Comparison of ENCODE assay signal across 9 cellular contexts in genomic region chr14:56216631-56217379, GRCh38.
A peak's percentile ranks its signal among the peaks of the same experiment; 100 is the strongest.
DNase-seq lines count a peak whose midpoint lies in the region; ATAC-seq and TF ChIP-seq lines count a peak whose summit lies in the region.
"Had no signal": no experiment of that assay in that cellular context is flagged by ENCODE, and none has a peak within 500 bp of the region (broad histone marks: within the 10 kb centered on the region; RNA-seq: fewer than 3 reads in every experiment).

No MANE protein-coding gene starts in this region.

- H3K27ac Mint-ChIP-seq in GM23338, result no peak overlapping the region

- H3K27me3 Mint-ChIP-seq in GM23338 (ENCODE audit: insufficient read depth, low read depth, poor library complexity), result peaks cover 3% of the 10 kb centered on the region

- no peaks in the 10 kb centered on the region; the same call in 1 of the 2 replicates for H4K20me1 ChIP-seq in GM23338 (replicated peaks; ENCODE audit: insufficient read depth)

- intact Hi-C loops in dorsolateral prefrontal cortex (cut with DNase I), result loop anchor here in 1 of 2 donors (10.0 kb wide), 1 partner anchor 162 kb away; no protein-coding TSS in a partner anchor
- intact Hi-C loops in posterior cingulate gyrus (cut with DNase I), result loop anchor here (10.0 kb wide), 1 partner anchor 92 kb away; no protein-coding TSS in a partner anchor

- H3K79me2 ChIP-seq in GM23338 (replicated peaks; ENCODE audit: insufficient read depth), result peaks cover 3% of the 10 kb centered on the region

- no peak overlapping the region for H3K4me3 Mint-ChIP-seq in GM23338

- ATAC-seq in HG02870 (IDR thresholded peaks at IDR 0.05; ENCODE audit: unreplicated experiment), result no peak
- ATAC-seq in GM23338, result no peak
- no peak for ATAC-seq in GM21619 (IDR thresholded peaks at IDR 0.05; ENCODE audit: unreplicated experiment)

- H3K36me3 ChIP-seq in GM23338 (ENCODE audit: insufficient read depth), result no peaks in the 10 kb centered on the region

- peaks cover 15% of the 10 kb centered on the region for H3K4me1 Mint-ChIP-seq in GM23338

- no peak overlapping the region for H3K4me2 ChIP-seq in GM23338

- H3K4me3 ChIP-seq in dorsolateral prefrontal cortex (peak overlapping the region in 1 of 59 donors; percentile 9), GM23338 (no peak overlapping the region)

- H3K27ac ChIP-seq in dorsolateral prefrontal cortex, result peak overlapping the region in 27 of 59 donors; percentile 3 to 67 (median 28)
- H3K27ac ChIP-seq in GM23338 (ENCODE audit: low read depth), result no peak overlapping the region
- H3K27ac ChIP-seq: 22Rv1 had no signal

- no peak overlapping the region for H2AFZ ChIP-seq in GM23338

- no peaks in the 10 kb centered on the region for H3K9me2 ChIP-seq in GM23338 (ENCODE audit: insufficient read depth)

- no peaks in the 10 kb centered on the region for H3F3A ChIP-seq in GM23338 (replicated peaks; ENCODE audit: low read depth)

- DNase-seq in DMS53 (lab: John Stamatoyannopoulos, UW) (peak; percentile 53), DMS53 treated with DMSO at 0.1 percent for 48 hours (lab: John Stamatoyannopoulos, UW; ENCODE audit: unreplicated experiment) (no peak), NCI-H526 (lab: John Stamatoyannopoulos, UW) (peak; percentile 47 to 79), dorsolateral prefrontal cortex (peak in 7 of 10 donors; percentile 42 to 84 (median 57)), posterior cingulate gyrus (peak; percentile 24 to 87 (median 60)), GM23338 (ENCODE audit: low spot score) (no peak)

- H3K4me1 ChIP-seq in GM23338 (ENCODE audit: insufficient read depth), result peaks cover 4% of the 10 kb centered on the region; the same call in 1 of the 2 replicates

- H3K27me3 ChIP-seq in dorsolateral prefrontal cortex (no peaks in the 10 kb centered on the region), GM23338 (ENCODE audit: insufficient read depth) (no peaks in the 10 kb centered on the region)

- no peak for TF ChIP-seq CTCF in dorsolateral prefrontal cortex (IDR thresholded peaks at IDR 0.05 in 54 of 56, conservative IDR thresholded peaks at IDR 0.05 in 2 of 56; ENCODE audit: low read depth in 1 of 56, partially characterized antibody in 56 of 56)
- no peak for TF ChIP-seq CTCF in GM23338 (conservative IDR thresholded peaks at IDR 0.05; ENCODE audit: low read depth in 2 of 2)

- H3K9me3 Mint-ChIP-seq in GM23338, result no peaks in the 10 kb centered on the region; the same call in 2 of the 3 replicates

- H3K36me3 Mint-ChIP-seq in GM23338 (ENCODE audit: low read depth), result no peaks in the 10 kb centered on the region

TF ChIP-seq in GM23338, 12 proteins besides CTCF, POLR2A, EP300 and RAD21:
- TF ChIP-seq ZNF114 (CRISPR knock-in tag; IDR thresholded peaks at IDR 0.05), result no peak
- TF ChIP-seq NANOG (IDR thresholded peaks at IDR 0.05; ENCODE audit: borderline replicate concordance), result no peak
- no peak for TF ChIP-seq REST (IDR thresholded peaks at IDR 0.05; ENCODE audit: unreplicated experiment)
- TF ChIP-seq CREB1 (CRISPR knock-in tag; IDR thresholded peaks at IDR 0.05; ENCODE audit: low read depth), result no peak
- no peak for TF ChIP-seq STAT1 (IDR thresholded peaks at IDR 0.05; ENCODE audit: unreplicated experiment)
- no peak for TF ChIP-seq ZNF331 (CRISPR knock-in tag; IDR thresholded peaks at IDR 0.05; ENCODE audit: low read depth)
- TF ChIP-seq EZH2 (IDR thresholded peaks at IDR 0.05; ENCODE audit: low read depth, unreplicated experiment), result no peak
TF ChIP-seq in GM23338: peak in this region for 0.

Comparison
In these comparisons a context has a peak if more than half of its experiments do, and no peak if none do; other contexts are left out.
1. DNase-seq: peak in DMS53 (single experiment), NCI-H526 (2 of 2), dorsolateral prefrontal cortex (7 of 10) and posterior cingulate gyrus (10 of 10); none in DMS53 treated with DMSO at 0.1 percent for 48 hours (single experiment) and GM23338 (single experiment).